11 cellular contexts compared by ENCODE assay signal in genomic region chr12:30187426-30187825, GRCh38.
"Had no signal": no experiment of that assay in that cellular context is flagged by ENCODE, and none has a peak within 500 bp of the region (broad histone marks: within the 10 kb centered on the region; RNA-seq: fewer than 3 reads in every experiment).

No MANE protein-coding gene starts in this region.

- DNase-seq: GM23248, GOT3, H7, H9, HCEC 1CT, HFFc6 had no signal

- H3K9me3 ChIP-seq: HAP-1 had no signal

- H3K4me1 ChIP-seq: HAP-1 had no signal

- FAIRE-seq: H1, H54 had no signal

- H2AFZ ChIP-seq: GM23248 had no signal

- H3K27ac ChIP-seq: GM23248 had no signal

- H3K36me3 ChIP-seq: HAP-1 had no signal

- ATAC-seq: GM23338, HCT116 had no signal

- H3K4me2 ChIP-seq: GM23338 had no signal

- H3K9ac ChIP-seq: GM23248 had no signal

- H3K4me3 ChIP-seq: GM23248, GM23338, HAP-1 had no signal
